1 cellular context compared by ENCODE assay signal in genomic region chr9:119722384-119722783, GRCh38.
TF ChIP-seq lines count a peak whose summit lies in the region.

No MANE protein-coding gene starts in this region.

TF ChIP-seq in GM23338, 12 proteins besides CTCF, POLR2A, EP300 and RAD21 (continued from another document):
- TF ChIP-seq ZNF462 (CRISPR knock-in tag; IDR thresholded peaks at IDR 0.05) = no peak
- TF ChIP-seq JUNB (IDR thresholded peaks at IDR 0.05; ENCODE audit: unreplicated experiment) = no peak
- no peak for TF ChIP-seq STAT1 (IDR thresholded peaks at IDR 0.05; ENCODE audit: unreplicated experiment)
- no peak for TF ChIP-seq REST (IDR thresholded peaks at IDR 0.05; ENCODE audit: unreplicated experiment)
- no peak for TF ChIP-seq POLR2AphosphoS5 (IDR thresholded peaks at IDR 0.05; ENCODE audit: low read depth)
